15 cellular contexts compared by ENCODE assay signal in the genomic region with DNA sequence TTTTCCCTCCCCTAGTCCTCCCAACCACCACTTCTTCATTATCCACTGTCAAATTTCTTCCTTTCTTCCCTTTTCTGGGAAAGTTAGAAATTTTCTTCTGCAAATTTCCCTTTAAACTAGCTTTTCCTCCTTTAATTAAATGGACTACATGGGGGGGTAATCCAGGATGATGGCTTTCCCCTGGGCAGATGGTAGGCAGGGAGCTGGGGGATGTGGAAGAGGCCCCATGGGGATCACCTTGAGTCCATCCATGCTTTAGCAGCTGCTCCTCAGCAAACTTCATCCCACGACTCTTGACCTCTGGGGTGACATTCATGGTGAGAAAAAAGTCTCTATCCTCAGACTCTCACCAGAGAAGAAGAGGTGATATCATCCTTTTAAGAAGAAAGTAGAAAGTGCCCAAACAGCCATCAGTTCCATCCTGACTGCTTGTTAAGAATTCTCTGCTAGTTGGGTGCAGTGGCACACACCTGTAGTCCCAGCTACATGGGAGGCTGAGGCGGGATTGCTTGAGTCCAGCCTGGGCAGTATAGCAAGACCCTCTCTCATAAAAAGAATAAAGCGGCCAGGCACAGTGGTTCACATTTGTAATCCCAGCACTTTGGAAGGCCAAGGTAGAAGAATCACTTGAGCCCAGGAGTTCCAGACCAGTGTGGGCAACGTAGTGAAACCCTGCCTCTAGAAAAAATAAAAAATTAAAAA. TPM values are rescaled to one million over a fixed set of nuclear protein-coding genes. Genes with fewer than 3 reads are reported as not detected.
DNase-seq lines count a peak whose midpoint lies in the region; ATAC-seq, FAIRE-seq and TF ChIP-seq lines count a peak whose summit lies in the region.
"Had no signal": no experiment of that assay in that cellular context is flagged by ENCODE, and none has a peak within 500 bp of the region (broad histone marks: within the 10 kb centered on the region; RNA-seq: fewer than 3 reads in every experiment).

No MANE protein-coding gene starts in this region.

- no peak for ATAC-seq in activated naive CD4-positive, alpha-beta T cell treated with anti-CD3 and anti-CD28 coated beads, Interleukin-2, amount 50 U/mL, for 72 hours
- no peak for ATAC-seq in activated B cell treated with CpG ODN at 0.5 μM for 24 hours (ENCODE audit: low read depth)
- no peak for ATAC-seq in stimulated activated naive B cell treated with anti-CD40 and anti-IgM and Interleukin-4, amounts not matched to agents 10 μg/mL and 1 μg/mL and 100 μg/mL, for 72 hours (replicated peaks)

- TF ChIP-seq CTCF in activated B cell treated with CpG ODN at 0.5 μM for 24 hours (IDR thresholded peaks at IDR 0.05) = no peak

- CTCF ChIA-PET in activated B cell treated with CpG ODN at 0.5 μM for 24 hours (lab: Charles Lee) = interaction anchor here (0.9 to 1.6 kb wide), 3 partner anchors 8 to 16 kb away, joined by 3 read pairs; partner anchors contain the start of gene NAXE

- peaks cover 18 to 19% of the 10 kb centered on the region in 2 donors for H3K36me3 Mint-ChIP-seq in activated naive CD4-positive, alpha-beta T cell treated with anti-CD3 and anti-CD28 coated beads, Interleukin-2, amount 50 U/mL, for 72 hours
- H3K36me3 Mint-ChIP-seq in activated B cell treated with CpG ODN at 0.5 μM for 24 hours (ENCODE audit: low read depth) = peaks cover 63% of the 10 kb centered on the region
- H3K36me3 Mint-ChIP-seq in stimulated activated naive B cell treated with anti-CD40 and anti-IgM and Interleukin-4, amounts not matched to agents 10 μg/mL and 1 μg/mL and 100 μg/mL, for 72 hours = peaks cover 20 to 43% of the 10 kb centered on the region in 2 donors

- intact Hi-C loops in activated B cell treated with CpG ODN at 0.5 μM for 24 hours (cut with micrococcal nuclease) = no loop called here

- H3K4me1 Mint-ChIP-seq in activated B cell treated with CpG ODN at 0.5 μM for 24 hours = peaks cover 36% of the 10 kb centered on the region
- peaks cover 29 to 43% of the 10 kb centered on the region in 2 donors for H3K4me1 Mint-ChIP-seq in stimulated activated naive B cell treated with anti-CD40 and anti-IgM and Interleukin-4, amounts not matched to agents 10 μg/mL and 1 μg/mL and 100 μg/mL, for 72 hours

- no peaks in the 10 kb centered on the region for H3K27me3 Mint-ChIP-seq in activated B cell treated with CpG ODN at 0.5 μM for 24 hours
- no peaks in the 10 kb centered on the region for H3K27me3 Mint-ChIP-seq in stimulated activated naive B cell treated with anti-CD40 and anti-IgM and Interleukin-4, amounts not matched to agents 10 μg/mL and 1 μg/mL and 100 μg/mL, for 72 hours

- POLR2A ChIA-PET in activated B cell treated with CpG ODN at 0.5 μM for 24 hours (lab: Charles Lee) = interaction anchor here (0.7 to 1.6 kb wide), 4 partner anchors 16 to 118 kb away, joined by 3 to 8 read pairs (median 4); partner anchors contain the start of gene MEF2D

- in situ Hi-C loops in ACHN (cut with HindIII; ENCODE audit: low pct_ligation_motif_present, low pct_unique_long_range_greater_than_20kb, low sequenced_read_pairs) = no loop called here

- no peak for FAIRE-seq in urothelium cell line (lab: Jason Lieb, UNC)
- FAIRE-seq: colon, D721Med, H54 had no signal

- no peak for DNase-seq in activated naive CD4-positive, alpha-beta T cell treated with anti-CD3 and anti-CD28 coated beads, Interleukin-2, amount 50 U/mL, for 72 hours (ENCODE audit: low spot score in 2 of 2)
- no peak for DNase-seq in activated naive CD4-positive, alpha-beta T cell (lab: John Stamatoyannopoulos, UW)
- DNase-seq in activated B cell treated with CpG ODN at 0.5 μM for 24 hours = no peak
- no peak for DNase-seq in stimulated activated naive B cell treated with anti-CD40 and anti-IgM and Interleukin-4, amounts not matched to agents 10 μg/mL and 1 μg/mL and 100 μg/mL, for 72 hours
- DNase-seq in urothelium cell line (ENCODE audit: low spot score) = no peak
- no peak for DNase-seq in ACHN
- DNase-seq: NCI-H146, NCI-H345, spleen, stomach had no signal

- H3K4me3 Mint-ChIP-seq in activated B cell treated with CpG ODN at 0.5 μM for 24 hours = no peak overlapping the region
- H3K4me3 Mint-ChIP-seq in stimulated activated naive B cell treated with anti-CD40 and anti-IgM and Interleukin-4, amounts not matched to agents 10 μg/mL and 1 μg/mL and 100 μg/mL, for 72 hours = no peak overlapping the region

- no peaks in the 10 kb centered on the region for H3K9me3 Mint-ChIP-seq in activated naive CD4-positive, alpha-beta T cell treated with anti-CD3 and anti-CD28 coated beads, Interleukin-2, amount 50 U/mL, for 72 hours
- no peaks in the 10 kb centered on the region for H3K9me3 Mint-ChIP-seq in activated B cell treated with CpG ODN at 0.5 μM for 24 hours
- no peaks in the 10 kb centered on the region for H3K9me3 Mint-ChIP-seq in stimulated activated naive B cell treated with anti-CD40 and anti-IgM and Interleukin-4, amounts not matched to agents 10 μg/mL and 1 μg/mL and 100 μg/mL, for 72 hours

- H3K27ac Mint-ChIP-seq in activated naive CD4-positive, alpha-beta T cell treated with anti-CD3 and anti-CD28 coated beads, Interleukin-2, amount 50 U/mL, for 72 hours = peak overlapping the region; percentile 46 to 67
- peak overlapping the region; percentile 99 for H3K27ac Mint-ChIP-seq in activated B cell treated with CpG ODN at 0.5 μM for 24 hours
- peak overlapping the region; percentile 70 for H3K27ac Mint-ChIP-seq in stimulated activated naive B cell treated with anti-CD40 and anti-IgM and Interleukin-4, amounts not matched to agents 10 μg/mL and 1 μg/mL and 100 μg/mL, for 72 hours

RNA-seq across cellular contexts. Expression of gene GPATCH4, which starts 2.4 kb away (rescaled TPM):
- 10 to 100 TPM; 26.1 to 35.8 TPM for total RNA-seq in activated naive CD4-positive, alpha-beta T cell treated with anti-CD3 and anti-CD28 coated beads, Interleukin-2, amount 50 U/mL, for 72 hours
- 64.6 and 71.8 TPM in 2 replicates for total RNA-seq in activated B cell treated with CpG ODN at 0.5 μM for 24 hours

RNA-seq across cellular contexts. Expression of gene NAXE, which starts 7.3 kb away (rescaled TPM):
- total RNA-seq in activated naive CD4-positive, alpha-beta T cell treated with anti-CD3 and anti-CD28 coated beads, Interleukin-2, amount 50 U/mL, for 72 hours = 10 to 100 TPM; 71.4 to 95.1 TPM
- 75.6 and 84.5 TPM in 2 replicates for total RNA-seq in activated B cell treated with CpG ODN at 0.5 μM for 24 hours

RNA-seq across cellular contexts. Expression of gene TTC24, which starts 19.4 kb away (rescaled TPM):
- total RNA-seq in activated naive CD4-positive, alpha-beta T cell treated with anti-CD3 and anti-CD28 coated beads, Interleukin-2, amount 50 U/mL, for 72 hours = 1 to 10 TPM; 4.5 to 6.8 TPM
- total RNA-seq in activated B cell treated with CpG ODN at 0.5 μM for 24 hours = 19.6 TPM in 2 replicates
- total RNA-seq: ascending aorta, prostate gland had no signal

RNA-seq across cellular contexts. Expression of gene HAPLN2, which starts 20.3 kb away (rescaled TPM):
- total RNA-seq in activated naive CD4-positive, alpha-beta T cell treated with anti-CD3 and anti-CD28 coated beads, Interleukin-2, amount 50 U/mL, for 72 hours = 1 to 10 TPM in 1 of 2 donors, not detected in 1; 3.8 TPM
- total RNA-seq in activated B cell treated with CpG ODN at 0.5 μM for 24 hours = not detected in 2 replicates
- total RNA-seq: stomach had no signal

RNA-seq across cellular contexts. Expression of gene IQGAP3, which starts 26.5 kb away (rescaled TPM):
- total RNA-seq in activated naive CD4-positive, alpha-beta T cell treated with anti-CD3 and anti-CD28 coated beads, Interleukin-2, amount 50 U/mL, for 72 hours = 10 to 100 TPM in 1 of 2 donors, 1 to 10 TPM in 1; 5.1 to 30.5 TPM
- 0.22 and 0.29 TPM in 2 replicates for total RNA-seq in activated B cell treated with CpG ODN at 0.5 μM for 24 hours
- total RNA-seq: ascending aorta had no signal
